In genomic region chr6:143198312-143198711, GRCh38 we compare ENCODE assay signal across 1 cellular context.
TF ChIP-seq lines count a peak whose summit lies in the region.

No MANE protein-coding gene starts in this region.

TF ChIP-seq in SK-N-SH, 30 proteins besides CTCF, POLR2A, EP300 and RAD21 (continued from another document):
- TF ChIP-seq, protein P1, sequence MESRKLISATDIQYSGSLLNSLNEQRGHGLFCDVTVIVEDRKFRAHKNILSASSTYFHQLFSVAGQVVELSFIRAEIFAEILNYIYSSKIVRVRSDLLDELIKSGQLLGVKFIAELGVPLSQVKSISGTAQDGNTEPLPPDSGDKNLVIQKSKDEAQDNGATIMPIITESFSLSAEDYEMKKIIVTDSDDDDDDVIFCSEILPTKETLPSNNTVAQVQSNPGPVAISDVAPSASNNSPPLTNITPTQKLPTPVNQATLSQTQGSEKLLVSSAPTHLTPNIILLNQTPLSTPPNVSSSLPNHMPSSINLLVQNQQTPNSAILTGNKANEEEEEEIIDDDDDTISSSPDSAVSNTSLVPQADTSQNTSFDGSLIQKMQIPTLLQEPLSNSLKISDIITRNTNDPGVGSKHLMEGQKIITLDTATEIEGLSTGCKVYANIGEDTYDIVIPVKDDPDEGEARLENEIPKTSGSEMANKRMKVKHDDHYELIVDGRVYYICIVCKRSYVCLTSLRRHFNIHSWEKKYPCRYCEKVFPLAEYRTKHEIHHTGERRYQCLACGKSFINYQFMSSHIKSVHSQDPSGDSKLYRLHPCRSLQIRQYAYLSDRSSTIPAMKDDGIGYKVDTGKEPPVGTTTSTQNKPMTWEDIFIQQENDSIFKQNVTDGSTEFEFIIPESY (IDR thresholded peaks at IDR 0.05; ENCODE audit: borderline replicate concordance, low read depth), result no peak
